10 cellular contexts compared by ENCODE assay signal in the genomic region with DNA sequence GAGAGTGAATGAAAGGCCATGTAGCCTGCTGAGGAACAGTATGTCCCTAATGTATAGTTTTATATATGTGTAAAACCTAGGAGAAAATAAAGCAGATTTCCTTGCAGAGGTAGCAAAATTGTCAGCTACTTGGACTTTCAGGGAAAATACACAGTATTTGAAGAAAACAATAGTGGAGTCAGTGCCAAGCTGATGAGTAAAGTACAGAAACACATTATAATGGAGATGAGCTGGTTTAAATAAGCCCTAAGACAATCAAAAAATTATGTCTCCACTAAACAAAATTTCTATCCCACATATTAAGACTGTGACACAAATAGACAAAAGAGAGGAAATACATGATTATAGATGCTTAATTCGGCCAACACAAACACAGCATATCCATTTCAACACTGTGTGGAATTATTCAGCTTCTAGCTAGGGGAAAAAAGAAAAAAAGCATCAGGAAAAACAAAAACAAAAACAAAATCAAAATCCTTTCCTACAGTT.
DNase-seq lines count a peak whose midpoint lies in the region; ATAC-seq and TF ChIP-seq lines count a peak whose summit lies in the region.
"Had no signal": no experiment of that assay in that cellular context is flagged by ENCODE, and none has a peak within 500 bp of the region (broad histone marks: within the 10 kb centered on the region; RNA-seq: fewer than 3 reads in every experiment).

No MANE protein-coding gene starts in this region.

- intact Hi-C loops in spleen (cut with DNase I; ENCODE audit: low total_unique reads): no loop called here

- no peaks in the 10 kb centered on the region for H3K36me3 ChIP-seq in OCI-LY1 (ENCODE audit: insufficient read depth, low read length)
- H3K36me3 ChIP-seq in spleen: peaks cover 0 to 12% (median 0%) of the 10 kb centered on the region in 6 donors

- no peaks in the 10 kb centered on the region for H3K9me3 Mint-ChIP-seq in effector memory CD8-positive, alpha-beta T cell

- H3K79me2 ChIP-seq in OCI-LY1 (ENCODE audit: insufficient read depth, low read length): no peaks in the 10 kb centered on the region

- WGBS in spleen, 5 donors: 25 to 69% (median 37%) methylated on average over 1 of the region's 1 CpG

- H3K4me3 Mint-ChIP-seq in effector memory CD8-positive, alpha-beta T cell: peak overlapping the region; percentile 65 to 77

- H3K27me3 Mint-ChIP-seq in effector memory CD8-positive, alpha-beta T cell: no peaks in the 10 kb centered on the region
- H3K27me3 Mint-ChIP-seq: progenitor cell of endocrine pancreas had no signal

- H3K27ac ChIP-seq in OCI-LY1 (ENCODE audit: low read depth, low read length, poor library complexity, severe bottlenecking) (peak overlapping the region; percentile 32), spleen (peak overlapping the region; percentile 61 to 87 (median 75))

- TF ChIP-seq POLR2A in spleen (IDR thresholded peaks at IDR 0.05): no peak

- no peaks in the 10 kb centered on the region for H3F3A ChIP-seq in OCI-LY1 (ENCODE audit: insufficient read depth, low read length)

- peak; percentile 7 for ATAC-seq in GM18517 (IDR thresholded peaks at IDR 0.05; ENCODE audit: unreplicated experiment)
- peak; percentile 4 for ATAC-seq in effector memory CD8-positive, alpha-beta T cell (replicated peaks)

- H3K4me2 ChIP-seq in OCI-LY1 (ENCODE audit: low read length): peak overlapping the region; percentile 50

- H3K36me3 Mint-ChIP-seq in effector memory CD8-positive, alpha-beta T cell (ENCODE audit: insufficient read depth): peaks cover 3% of the 10 kb centered on the region

- H2AFZ ChIP-seq in OCI-LY1 (ENCODE audit: low read length): no peak overlapping the region

- no peaks in the 10 kb centered on the region for H3K27me3 ChIP-seq in OCI-LY1 (ENCODE audit: insufficient read depth, low read length)
- no peaks in the 10 kb centered on the region for H3K27me3 ChIP-seq in spleen (replicated peaks in 1 of 7)

- H3K9me3 ChIP-seq in OCI-LY1 (ENCODE audit: low read length): no peaks in the 10 kb centered on the region
- H3K9me3 ChIP-seq in spleen: peaks cover 0 to 6% (median 0%) of the 10 kb centered on the region in 8 donors

- H3K4me3 ChIP-seq in OCI-LY1 (ENCODE audit: low read depth, low read length, poor library complexity, severe bottlenecking): no peak overlapping the region
- H3K4me3 ChIP-seq in spleen: peak overlapping the region in 2 of 8 donors; percentile 3 to 10
- H3K4me3 ChIP-seq: K562 had no signal

- peaks cover 50 to 63% of the 10 kb centered on the region in 2 donors for H3K4me1 Mint-ChIP-seq in effector memory CD8-positive, alpha-beta T cell (ENCODE audit: low read depth in 2 of 2)

- peak overlapping the region; percentile 91 to 93 for H3K27ac Mint-ChIP-seq in effector memory CD8-positive, alpha-beta T cell

- 0 out of 2 replicates have a peak overlapping the region, but pooled peaks have one; percentile 7 for H3K9ac ChIP-seq in OCI-LY1 (ENCODE audit: low read length)

- H4K20me1 ChIP-seq in OCI-LY1 (ENCODE audit: insufficient read depth, low read length): no peaks in the 10 kb centered on the region

- TF ChIP-seq CTCF in OCI-LY1 (IDR thresholded peaks at IDR 0.05; ENCODE audit: low read length) (no peak), spleen (IDR thresholded peaks at IDR 0.05 in 8 of 11, conservative IDR thresholded peaks at IDR 0.05 in 3 of 11) (no peak)

- no peaks in the 10 kb centered on the region for H3K9me2 ChIP-seq in OCI-LY1 (ENCODE audit: low read depth, low read length)

- no peak for DNase-seq in effector memory CD8-positive, alpha-beta T cell
- DNase-seq in spleen (no peak), NCI-H2029 treated with DMSO at 0.1 percent for 48 hours (lab: John Stamatoyannopoulos, UW) (no peak), NCI-H1694 treated with DMSO at 0.1 percent for 48 hours (lab: John Stamatoyannopoulos, UW) (no peak)
- no peak for DNase-seq in activated CD4-positive, CD25-positive, alpha-beta regulatory T cell treated with anti-CD3 and anti-CD28 coated beads, Interleukin-2, amount 50 U/mL, for 72 hours
- DNase-seq: NCI-H446 treated with DMSO at 0.1 percent for 48 hours had no signal

- H3K4me1 ChIP-seq in OCI-LY1 (ENCODE audit: insufficient read depth, low read length, severe bottlenecking) (peaks cover 16% of the 10 kb centered on the region), spleen (peaks cover 34 to 69% (median 58%) of the 10 kb centered on the region in 6 donors)
